In genomic region chr7:7054252-7054830, GRCh38 we compare ENCODE assay signal across 24 cellular contexts.
A peak's percentile ranks its signal among the peaks of the same experiment; 100 is the strongest.
DNase-seq lines count a peak whose midpoint lies in the region; ATAC-seq and TF ChIP-seq lines count a peak whose summit lies in the region.
"Had no signal": no experiment of that assay in that cellular context is flagged by ENCODE, and none has a peak within 500 bp of the region (broad histone marks: within the 10 kb centered on the region; RNA-seq: fewer than 3 reads in every experiment).

No MANE protein-coding gene starts in this region.

- no peaks in the 10 kb centered on the region for H3K4me1 ChIP-seq in prostate gland (replicated peaks)
- H3K4me1 ChIP-seq: Caco-2, SJCRH30 had no signal

- H3K36me3 ChIP-seq in prostate gland: no peaks in the 10 kb centered on the region
- H3K36me3 ChIP-seq: BLaER1 treated with 17β-estradiol and CSF1 and Interleukin-3, amounts not matched to agents 10 nM and 100 nM; SJCRH30 had no signal

- WGBS in prostate gland: 82% methylated on average over 8 of the region's 8 CpGs

- H3K27ac ChIP-seq in prostate gland: no peak overlapping the region
- H3K27ac ChIP-seq: BLaER1 treated with 17β-estradiol and CSF1 and Interleukin-3, amounts not matched to agents 10 nM and 100 nM; SJCRH30 had no signal

- no peak for TF ChIP-seq POLR2A in prostate gland (IDR thresholded peaks at IDR 0.05)

- TF ChIP-seq CTCF in prostate gland (IDR thresholded peaks at IDR 0.05): no peak

- no peak overlapping the region for H3K4me3 ChIP-seq in prostate gland
- H3K4me3 ChIP-seq: BLaER1 treated with 17β-estradiol and CSF1 and Interleukin-3, amounts not matched to agents 10 nM and 100 nM; SJCRH30 had no signal

- no peaks in the 10 kb centered on the region for H3K27me3 ChIP-seq in prostate gland (replicated peaks; ENCODE audit: insufficient read depth)
- H3K27me3 ChIP-seq: BLaER1 treated with 17β-estradiol and CSF1 and Interleukin-3, amounts not matched to agents 10 nM and 100 nM; SJCRH30 had no signal

- H3K9me3 ChIP-seq in prostate gland: no peaks in the 10 kb centered on the region
- H3K9me3 ChIP-seq: Caco-2, SJCRH30 had no signal

- ATAC-seq in esophagus mucosa (peak; percentile 85), HG03108 (IDR thresholded peaks at IDR 0.05; ENCODE audit: unreplicated experiment) (no peak), GM21825 (IDR thresholded peaks at IDR 0.05; ENCODE audit: unreplicated experiment) (no peak)
- ATAC-seq: Panc1, T-cell had no signal

- intact Hi-C loops in prostate gland (cut with DNase I): no loop called here

- peak; percentile 32 for DNase-seq in HCEC 1CT
- peak; percentile 17 for DNase-seq in NCI-H226
- no peak for DNase-seq in NCI-H2107 treated with DMSO at 0.1 percent for 48 hours (lab: John Stamatoyannopoulos, UW; ENCODE audit: unreplicated experiment)
- no peak for DNase-seq in prostate gland (ENCODE audit: low spot score)
- DNase-seq: Caco-2; CD4-positive, alpha-beta memory T cell; DMS 273 treated with DMSO at 0.1 percent for 48 hours; DMS79 treated with DMSO at 0.1 percent for 48 hours; Karpas-422; MM.1S; NCI-H1092; NCI-H1436 treated with DMSO at 0.1 percent for 48 hours; NCI-H1930; NCI-H2227 treated with DMSO at 0.1 percent for 48 hours; NCI-H510A treated with DMSO at 0.1 percent for 48 hours; NCI-H748 treated with DMSO at 0.1 percent for 48 hours; NK-92 treated with Interleukin-12 subunit alpha and Interleukin-12 subunit beta, amount 100 ng/mL, for 24 hours; SJCRH30; T-cell had no signal

Comparison
In these comparisons a context has a peak if more than half of its experiments do, and no peak if none do; other contexts are left out.
1. DNase-seq: peak in HCEC 1CT (single experiment) and NCI-H226 (single experiment); none in NCI-H2107 treated with DMSO at 0.1 percent for 48 hours (single experiment) and prostate gland (single experiment).